ENCODE assay signal across 20 cellular contexts in the genomic region with DNA sequence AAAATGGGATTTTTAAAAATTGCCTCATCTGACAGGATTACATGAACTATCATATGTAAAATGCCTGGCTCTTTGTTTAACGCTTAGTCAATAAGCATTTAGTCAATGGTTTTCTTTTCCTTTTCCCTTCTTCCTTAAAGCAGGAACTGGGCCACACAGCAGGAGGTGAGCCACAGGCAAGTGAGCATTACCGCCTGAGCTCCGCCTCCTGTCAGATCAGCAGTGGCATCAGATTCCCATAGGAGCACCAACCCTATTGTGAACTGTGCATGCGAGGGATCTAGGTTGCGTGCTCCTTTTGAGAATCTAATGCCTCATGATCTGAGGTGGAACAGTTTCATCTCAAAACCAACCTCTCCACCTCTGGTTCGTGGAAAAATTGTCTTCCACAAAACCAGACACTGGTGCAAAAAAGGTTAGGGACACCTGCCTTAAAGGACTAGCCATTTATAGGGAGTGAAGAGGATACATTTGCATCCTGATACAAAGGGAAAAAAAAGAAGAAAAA.
"Had no signal": no experiment of that assay in that cellular context is flagged by ENCODE, and none has a peak within 500 bp of the region (broad histone marks: within the 10 kb centered on the region; RNA-seq: fewer than 3 reads in every experiment).

No MANE protein-coding gene starts in this region.

- DNase-seq: activated CD4-positive, alpha-beta memory T cell treated with anti-CD3 and anti-CD28 coated beads for 36 hours; activated CD4-positive, alpha-beta T cell treated with anti-CD3 and anti-CD28 coated beads for 48 hours; activated effector memory CD4-positive, alpha-beta T cell treated with Interleukin-2 at 50 U/mL for 16 hours; activated naive CD4-positive, alpha-beta T cell treated with anti-CD3 and anti-CD28 coated beads for 36 hours; activated T-cell treated with anti-CD3 and anti-CD28 coated beads, Interleukin-2, amount 50 U/mL, for 48 hours; amygdala; cerebellar nuclear complex; esophagus squamous epithelium; gastrocnemius medialis; hypothalamus; islet precursor cell; left cardiac atrium; ovary; stimulated activated CD4-positive, alpha-beta T cell treated with anti-CD3 and anti-CD28 coated beads, Interleukin-2, amount 100 ng/mL, for 48 hours; stimulated activated CD8-positive, alpha-beta memory T cell treated with anti-CD3 and anti-CD28 coated beads, Interleukin-4, amount 100 ng/mL, for 48 hours; stimulated activated naive B cell treated with anti-CD40 and anti-IgM and Interleukin-4, amounts not matched to agents 10 μg/mL and 1 μg/mL and 100 μg/mL, for 72 hours; transverse colon had no signal

- H3K27ac ChIP-seq: coronary artery, esophagus squamous epithelium, gastrocnemius medialis, neutrophil, ovary, prostate gland, transverse colon had no signal

- H3K27me3 ChIP-seq: esophagus squamous epithelium, gastrocnemius medialis, neutrophil, ovary, transverse colon had no signal

- ATAC-seq: gastrocnemius medialis; left cardiac atrium; stimulated activated naive B cell treated with anti-CD40 and anti-IgM and Interleukin-4, amounts not matched to agents 10 μg/mL and 1 μg/mL and 100 μg/mL, for 72 hours had no signal

- H3K4me3 ChIP-seq: coronary artery, esophagus squamous epithelium, gastrocnemius medialis, ovary, prostate gland, transverse colon had no signal

- H3K9me3 ChIP-seq: esophagus squamous epithelium, gastrocnemius medialis, neutrophil, ovary, prostate gland, transverse colon had no signal

- H3K36me3 ChIP-seq: esophagus squamous epithelium, gastrocnemius medialis, neutrophil, ovary, prostate gland, transverse colon had no signal

- H3K4me1 ChIP-seq: esophagus squamous epithelium, gastrocnemius medialis, prostate gland, transverse colon had no signal
